In the genomic region with DNA sequence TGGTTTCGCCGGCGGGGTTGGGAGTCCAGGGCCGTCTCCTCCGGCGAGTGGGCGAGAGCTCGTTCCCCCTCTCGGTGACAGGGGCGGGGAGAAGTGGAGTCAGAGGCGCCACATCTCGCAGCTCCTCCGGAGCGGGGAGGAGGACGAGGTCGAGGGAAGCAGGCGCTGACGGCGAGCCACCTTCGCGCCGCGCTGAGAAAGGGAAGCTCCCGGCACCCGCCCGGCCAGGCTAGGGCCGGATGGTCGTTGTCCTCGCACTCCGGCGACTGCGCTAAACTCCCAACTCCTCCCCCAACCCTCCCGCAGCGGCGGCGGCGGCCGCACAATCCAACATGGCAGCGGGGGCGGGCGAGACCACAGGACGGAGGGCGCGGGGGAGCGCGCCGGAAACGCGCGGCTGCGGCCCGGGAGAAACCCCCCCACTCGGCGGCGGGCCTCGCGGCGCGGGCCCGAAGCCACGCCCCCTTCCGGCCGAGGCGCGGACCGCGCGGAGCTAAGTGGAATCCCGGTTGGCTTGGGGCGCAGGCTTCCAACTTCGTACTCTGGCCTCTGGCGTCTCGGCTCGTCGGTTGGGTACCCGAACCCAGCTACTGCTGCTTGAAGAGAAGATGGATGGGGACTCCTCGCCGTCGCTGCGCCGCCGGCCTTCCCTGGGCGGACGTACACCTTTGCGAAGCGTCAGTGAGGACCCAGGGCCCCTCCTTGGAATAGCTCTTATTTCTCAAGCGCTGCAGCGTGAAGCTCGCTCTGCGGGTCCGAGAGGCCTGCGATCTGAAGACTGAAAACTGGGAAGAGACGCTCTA, we compare ENCODE assay signal across 1 cellular context.
TF ChIP-seq lines count a peak whose summit lies in the region.

Gene WASL (minus strand): TSS at position 270 of the 803 bp plus-strand sequence. CDS start 269 bp downstream, at position 1.

TF ChIP-seq in K562, 482 proteins besides CTCF, POLR2A, EP300 and RAD21 (continued from another document and continues in another):
- 0 out of 2 replicates have a peak, but pooled peaks have one; percentile 25 for TF ChIP-seq ZC3H8 (IDR thresholded peaks at IDR 0.05)
- peak; percentile 48 for TF ChIP-seq BRD9 (IDR thresholded peaks at IDR 0.05; ENCODE audit: low read depth, partially characterized antibody)
- TF ChIP-seq ZNF830 (CRISPR knock-in tag; IDR thresholded peaks at IDR 0.05), result 0 out of 2 replicates have a peak, but pooled peaks have one; percentile 11
- TF ChIP-seq ZNF583 (CRISPR knock-in tag; IDR thresholded peaks at IDR 0.05), result peak; percentile 71; the same call in 1 of the 2 replicates
- no peak for TF ChIP-seq ZNF311 (CRISPR knock-in tag; IDR thresholded peaks at IDR 0.05)
- no peak for TF ChIP-seq NR3C1 (CRISPR knock-in tag; IDR thresholded peaks at IDR 0.05)
- TF ChIP-seq MTA3 (IDR thresholded peaks at IDR 0.05; ENCODE audit: borderline replicate concordance), result peak; percentile 93
- 0 out of 2 replicates have a peak, but pooled peaks have one; percentile 36 for TF ChIP-seq ZNF143 (CRISPR knock-in tag; IDR thresholded peaks at IDR 0.05)
- peak; percentile 61; the same call in 1 of the 2 replicates for TF ChIP-seq NFATC3 (IDR thresholded peaks at IDR 0.05)
- TF ChIP-seq MECOM (CRISPR knock-in tag; IDR thresholded peaks at IDR 0.05), result no peak
- TF ChIP-seq, protein P1, sequence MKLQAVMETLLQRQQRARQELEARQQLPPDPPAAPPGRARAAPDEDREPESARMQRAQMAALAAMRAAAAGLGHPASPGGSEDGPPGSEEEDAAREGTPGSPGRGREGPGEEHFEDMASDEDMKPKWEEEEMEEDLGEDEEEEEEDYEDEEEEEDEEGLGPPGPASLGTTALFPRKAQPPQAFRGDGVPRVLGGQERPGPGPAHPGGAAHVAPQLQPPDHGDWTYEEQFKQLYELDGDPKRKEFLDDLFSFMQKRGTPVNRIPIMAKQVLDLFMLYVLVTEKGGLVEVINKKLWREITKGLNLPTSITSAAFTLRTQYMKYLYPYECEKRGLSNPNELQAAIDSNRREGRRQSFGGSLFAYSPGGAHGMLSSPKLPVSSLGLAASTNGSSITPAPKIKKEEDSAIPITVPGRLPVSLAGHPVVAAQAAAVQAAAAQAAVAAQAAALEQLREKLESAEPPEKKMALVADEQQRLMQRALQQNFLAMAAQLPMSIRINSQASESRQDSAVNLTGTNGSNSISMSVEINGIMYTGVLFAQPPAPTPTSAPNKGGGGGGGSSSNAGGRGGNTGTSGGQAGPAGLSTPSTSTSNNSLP (IDR thresholded peaks at IDR 0.05; ENCODE audit: borderline replicate concordance, low read depth, low read length), result 0 out of 2 replicates have a peak, but pooled peaks have one; percentile 71
- TF ChIP-seq VEZF1 (CRISPR knock-in tag; IDR thresholded peaks at IDR 0.05), result peak; percentile 98
- peak; percentile 26; the same call in 1 of the 2 replicates for TF ChIP-seq NFRKB (IDR thresholded peaks at IDR 0.05; ENCODE audit: low read depth)
- peak; percentile 3; the same call in 1 of the 2 replicates for TF ChIP-seq FOXJ2 (tag; IDR thresholded peaks at IDR 0.05)
- TF ChIP-seq FOXK1 (CRISPR knock-in tag; IDR thresholded peaks at IDR 0.05; ENCODE audit: borderline replicate concordance), result 0 out of 2 replicates have a peak, but pooled peaks have one; percentile 44
- TF ChIP-seq HCFC1 (IDR thresholded peaks at IDR 0.05; ENCODE audit: low read depth, low read length), result peak; percentile 75
- TF ChIP-seq ZNF408 (CRISPR knock-in tag; IDR thresholded peaks at IDR 0.05; ENCODE audit: low read depth), result no peak
- peak; percentile 74 for TF ChIP-seq ZHX1 (conservative IDR thresholded peaks at IDR 0.05; ENCODE audit: low read length)
- 0 out of 2 replicates have a peak, but pooled peaks have one; percentile 26 for TF ChIP-seq ZNF764 (CRISPR knock-in tag; IDR thresholded peaks at IDR 0.05; ENCODE audit: low read depth)
- peak; percentile 22 for TF ChIP-seq ZFP36 (IDR thresholded peaks at IDR 0.05; ENCODE audit: low read depth, low read length, partially characterized antibody)
- peak; percentile 92; the same call in 1 of the 2 replicates for TF ChIP-seq MBD2 (IDR thresholded peaks at IDR 0.05; ENCODE audit: borderline replicate concordance, low read depth)
- peak; percentile 99 for TF ChIP-seq ETV5 (CRISPR knock-in tag; IDR thresholded peaks at IDR 0.05; ENCODE audit: low read depth)
- TF ChIP-seq, protein P2, sequence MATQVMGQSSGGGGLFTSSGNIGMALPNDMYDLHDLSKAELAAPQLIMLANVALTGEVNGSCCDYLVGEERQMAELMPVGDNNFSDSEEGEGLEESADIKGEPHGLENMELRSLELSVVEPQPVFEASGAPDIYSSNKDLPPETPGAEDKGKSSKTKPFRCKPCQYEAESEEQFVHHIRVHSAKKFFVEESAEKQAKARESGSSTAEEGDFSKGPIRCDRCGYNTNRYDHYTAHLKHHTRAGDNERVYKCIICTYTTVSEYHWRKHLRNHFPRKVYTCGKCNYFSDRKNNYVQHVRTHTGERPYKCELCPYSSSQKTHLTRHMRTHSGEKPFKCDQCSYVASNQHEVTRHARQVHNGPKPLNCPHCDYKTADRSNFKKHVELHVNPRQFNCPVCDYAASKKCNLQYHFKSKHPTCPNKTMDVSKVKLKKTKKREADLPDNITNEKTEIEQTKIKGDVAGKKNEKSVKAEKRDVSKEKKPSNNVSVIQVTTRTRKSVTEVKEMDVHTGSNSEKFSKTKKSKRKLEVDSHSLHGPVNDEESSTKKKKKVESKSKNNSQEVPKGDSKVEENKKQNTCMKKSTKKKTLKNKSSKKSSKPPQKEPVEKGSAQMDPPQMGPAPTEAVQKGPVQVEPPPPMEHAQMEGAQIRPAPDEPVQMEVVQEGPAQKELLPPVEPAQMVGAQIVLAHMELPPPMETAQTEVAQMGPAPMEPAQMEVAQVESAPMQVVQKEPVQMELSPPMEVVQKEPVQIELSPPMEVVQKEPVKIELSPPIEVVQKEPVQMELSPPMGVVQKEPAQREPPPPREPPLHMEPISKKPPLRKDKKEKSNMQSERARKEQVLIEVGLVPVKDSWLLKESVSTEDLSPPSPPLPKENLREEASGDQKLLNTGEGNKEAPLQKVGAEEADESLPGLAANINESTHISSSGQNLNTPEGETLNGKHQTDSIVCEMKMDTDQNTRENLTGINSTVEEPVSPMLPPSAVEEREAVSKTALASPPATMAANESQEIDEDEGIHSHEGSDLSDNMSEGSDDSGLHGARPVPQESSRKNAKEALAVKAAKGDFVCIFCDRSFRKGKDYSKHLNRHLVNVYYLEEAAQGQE (CRISPR knock-in tag; IDR thresholded peaks at IDR 0.05; ENCODE audit: low read depth), result peak; percentile 86
- TF ChIP-seq CREM (IDR thresholded peaks at IDR 0.05; ENCODE audit: low read depth), result peak; percentile 57
- peak; percentile 99 for TF ChIP-seq RBFOX2 (IDR thresholded peaks at IDR 0.05; ENCODE audit: low read depth, low read length)
- peak; percentile 96 for TF ChIP-seq TAF1 (IDR thresholded peaks at IDR 0.05; ENCODE audit: control insufficient read depth, extremely low read depth, insufficient read depth, low read length, severe bottlenecking)
- no peak for TF ChIP-seq ZNF780A (CRISPR knock-in tag; IDR thresholded peaks at IDR 0.05)
- TF ChIP-seq ARID1B (IDR thresholded peaks at IDR 0.05), result peak; percentile 22; the same call in 1 of the 2 replicates
- peak; percentile 68; the same call in 1 of the 2 replicates for TF ChIP-seq TARDBP (IDR thresholded peaks at IDR 0.05)
- 0 out of 2 replicates have a peak, but pooled peaks have one; percentile 92 for TF ChIP-seq ZNF212 (CRISPR knock-in tag; IDR thresholded peaks at IDR 0.05)
- no peak for TF ChIP-seq BDP1 (IDR thresholded peaks at IDR 0.05; ENCODE audit: insufficient read depth, insufficient read length)
- peak; percentile 57; the same call in 1 of the 2 replicates for TF ChIP-seq LCOR (CRISPR knock-in tag; IDR thresholded peaks at IDR 0.05)
- TF ChIP-seq SMAD4 (CRISPR knock-in tag; conservative IDR thresholded peaks at IDR 0.05), result peak; percentile 95
- TF ChIP-seq, protein P3, sequence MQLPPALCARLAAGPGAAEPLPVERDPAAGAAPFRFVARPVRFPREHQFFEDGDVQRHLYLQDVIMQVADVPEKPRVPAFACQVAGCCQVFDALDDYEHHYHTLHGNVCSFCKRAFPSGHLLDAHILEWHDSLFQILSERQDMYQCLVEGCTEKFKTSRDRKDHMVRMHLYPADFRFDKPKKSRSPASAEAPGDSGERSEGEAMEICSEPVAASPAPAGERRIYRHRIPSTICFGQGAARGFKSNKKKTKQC (CRISPR knock-in tag; IDR thresholded peaks at IDR 0.05), result peak; percentile 83
- TF ChIP-seq GABPB1 (CRISPR knock-in tag; IDR thresholded peaks at IDR 0.05), result peak; percentile 87
- TF ChIP-seq SMAD3 (CRISPR knock-in tag; conservative IDR thresholded peaks at IDR 0.05), result peak; percentile 68; the same call in 1 of the 2 replicates
- TF ChIP-seq ERF (CRISPR knock-in tag; IDR thresholded peaks at IDR 0.05), result peak; percentile 96; the same call in 1 of the 2 replicates
- TF ChIP-seq RBM22 (IDR thresholded peaks at IDR 0.05; ENCODE audit: low read depth, low read length, poor library complexity, severe bottlenecking), result peak; percentile 40
- TF ChIP-seq NFE2 (IDR thresholded peaks at IDR 0.05; ENCODE audit: low read depth), result peak; percentile 30; the same call in 1 of the 2 replicates
- TF ChIP-seq, protein P4, sequence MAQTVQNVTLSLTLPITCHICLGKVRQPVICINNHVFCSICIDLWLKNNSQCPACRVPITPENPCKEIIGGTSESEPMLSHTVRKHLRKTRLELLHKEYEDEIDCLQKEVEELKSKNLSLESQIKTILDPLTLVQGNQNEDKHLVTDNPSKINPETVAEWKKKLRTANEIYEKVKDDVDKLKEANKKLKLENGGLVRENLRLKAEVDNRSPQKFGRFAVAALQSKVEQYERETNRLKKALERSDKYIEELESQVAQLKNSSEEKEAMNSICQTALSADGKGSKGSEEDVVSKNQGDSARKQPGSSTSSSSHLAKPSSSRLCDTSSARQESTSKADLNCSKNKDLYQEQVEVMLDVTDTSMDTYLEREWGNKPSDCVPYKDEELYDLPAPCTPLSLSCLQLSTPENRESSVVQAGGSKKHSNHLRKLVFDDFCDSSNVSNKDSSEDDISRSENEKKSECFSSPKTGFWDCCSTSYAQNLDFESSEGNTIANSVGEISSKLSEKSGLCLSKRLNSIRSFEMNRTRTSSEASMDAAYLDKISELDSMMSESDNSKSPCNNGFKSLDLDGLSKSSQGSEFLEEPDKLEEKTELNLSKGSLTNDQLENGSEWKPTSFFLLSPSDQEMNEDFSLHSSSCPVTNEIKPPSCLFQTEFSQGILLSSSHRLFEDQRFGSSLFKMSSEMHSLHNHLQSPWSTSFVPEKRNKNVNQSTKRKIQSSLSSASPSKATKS (CRISPR knock-in tag; IDR thresholded peaks at IDR 0.05), result no peak
- TF ChIP-seq ZBTB1 (CRISPR knock-in tag; IDR thresholded peaks at IDR 0.05; ENCODE audit: borderline replicate concordance, low read depth), result peak; percentile 98
- peak; percentile 52; the same call in 1 of the 2 replicates for TF ChIP-seq ZNF23 (CRISPR knock-in tag; IDR thresholded peaks at IDR 0.05)
- no peak for TF ChIP-seq MITF (IDR thresholded peaks at IDR 0.05)
- TF ChIP-seq, protein P5, sequence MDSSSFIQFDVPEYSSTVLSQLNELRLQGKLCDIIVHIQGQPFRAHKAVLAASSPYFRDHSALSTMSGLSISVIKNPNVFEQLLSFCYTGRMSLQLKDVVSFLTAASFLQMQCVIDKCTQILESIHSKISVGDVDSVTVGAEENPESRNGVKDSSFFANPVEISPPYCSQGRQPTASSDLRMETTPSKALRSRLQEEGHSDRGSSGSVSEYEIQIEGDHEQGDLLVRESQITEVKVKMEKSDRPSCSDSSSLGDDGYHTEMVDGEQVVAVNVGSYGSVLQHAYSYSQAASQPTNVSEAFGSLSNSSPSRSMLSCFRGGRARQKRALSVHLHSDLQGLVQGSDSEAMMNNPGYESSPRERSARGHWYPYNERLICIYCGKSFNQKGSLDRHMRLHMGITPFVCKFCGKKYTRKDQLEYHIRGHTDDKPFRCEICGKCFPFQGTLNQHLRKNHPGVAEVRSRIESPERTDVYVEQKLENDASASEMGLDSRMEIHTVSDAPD (CRISPR knock-in tag; IDR thresholded peaks at IDR 0.05), result no peak
- TF ChIP-seq TRIM28 (IDR thresholded peaks at IDR 0.05), result peak; percentile 35; the same call in 1 of the 2 replicates
- TF ChIP-seq TAF9B (IDR thresholded peaks at IDR 0.05; ENCODE audit: partially characterized antibody), result peak; percentile 84
- peak; percentile 96 for TF ChIP-seq MYC (IDR thresholded peaks at IDR 0.05; ENCODE audit: low read depth, low read length)
- peak; percentile 83; the same call in 1 of the 2 replicates for TF ChIP-seq MYC (CRISPR knock-in tag; IDR thresholded peaks at IDR 0.05; ENCODE audit: borderline replicate concordance, low read depth)
